Comparison of ENCODE assay signal across 27 cellular contexts in genomic region chr2:147368306-147368705, GRCh38.
"Had no signal": no experiment of that assay in that cellular context is flagged by ENCODE, and none has a peak within 500 bp of the region (broad histone marks: within the 10 kb centered on the region; RNA-seq: fewer than 3 reads in every experiment).

No MANE protein-coding gene starts in this region.

- ATAC-seq: activated CD8-positive, alpha-beta memory T cell treated with anti-CD3 and anti-CD28 coated beads, Interleukin-2, amount 10 ng/mL, durations not matched to agents 7 days and 5 days; activated naive CD4-positive, alpha-beta T cell treated with anti-CD3 and anti-CD28 coated beads, Interleukin-2, amount 50 U/mL, for 72 hours; activated naive CD8-positive, alpha-beta T cell treated with anti-CD3 and anti-CD28 coated beads, Interleukin-2, amount 50 U/mL, for 24 hours; SK-N-SH treated with all-trans-retinoic acid at 6 μM for 48 hours; WTC11 had no signal

- H3K4me1 ChIP-seq: Peyer's patch, SJSA1 had no signal

- H3K4me3 ChIP-seq: cardiac muscle cell, Peyer's patch, SJSA1 had no signal

- H3K27me3 ChIP-seq: brain microvascular endothelial cell, cardiac muscle cell, Peyer's patch, SJSA1 had no signal

- H3K9me3 ChIP-seq: Peyer's patch, SJSA1 had no signal

- H3K27ac ChIP-seq: brain microvascular endothelial cell, cardiac muscle cell, Peyer's patch, RWPE1, SJSA1 had no signal

- H3K36me3 ChIP-seq: brain microvascular endothelial cell, cardiac muscle cell, Peyer's patch, SJSA1 had no signal

- DNase-seq: activated CD4-positive, alpha-beta T cell treated with anti-CD3 and anti-CD28 coated beads for 48 hours; activated CD4-positive, alpha-beta T cell treated with anti-CD3 and anti-CD28 coated beads, Interleukin-2, amount 50 U/mL, for 48 hours; activated CD4-positive, CD25-positive, alpha-beta regulatory T cell treated with anti-CD3 and anti-CD28 coated beads, Interleukin-2, amount 50 U/mL, for 72 hours; activated CD8-positive, alpha-beta memory T cell treated with anti-CD3 and anti-CD28 coated beads, Interleukin-2, amount 10 ng/mL, durations not matched to agents 7 days and 5 days; activated effector memory CD4-positive, alpha-beta T cell treated with anti-CD3 and anti-CD28 coated beads, Interleukin-2, amount 50 U/mL, for 16 hours; activated naive CD4-positive, alpha-beta T cell treated with Interleukin-2 at 50 U/mL for 16 hours; activated naive CD8-positive, alpha-beta T cell treated with anti-CD3 and anti-CD28 coated beads, Interleukin-2, amount 50 U/mL, for 24 hours; activated T-cell treated with anti-CD3 and anti-CD28 coated beads, Interleukin-2, amount 50 U/mL, for 24 hours; amygdala; brain microvascular endothelial cell; KG1; NCI-H1092; NCI-H1417 treated with DMSO at 0.1 percent for 48 hours; NCI-H1694; NCI-H2029; NCI-H510A treated with DMSO at 0.1 percent for 48 hours; NCI-H69; NK-92 treated with Interleukin-12 subunit alpha and Interleukin-12 subunit beta, amount 100 ng/mL, for 24 hours; OCI-M1; Peyer's patch; Right ventricle myocardium superior had no signal
